Comparison of ENCODE assay signal across 1 cellular context in genomic region chr3:100403956-100404548, GRCh38.
TF ChIP-seq lines count a peak whose summit lies in the region.

No MANE protein-coding gene starts in this region.

TF ChIP-seq in GM23338, 12 proteins besides CTCF, POLR2A, EP300 and RAD21 (continued from another document):
- TF ChIP-seq ETS1 (IDR thresholded peaks at IDR 0.05) (no peak), POLR2AphosphoS5 (IDR thresholded peaks at IDR 0.05; ENCODE audit: low read depth) (no peak), ZNF331 (CRISPR knock-in tag; IDR thresholded peaks at IDR 0.05; ENCODE audit: low read depth) (no peak), ZNF114 (CRISPR knock-in tag; IDR thresholded peaks at IDR 0.05) (no peak), EZH2phosphoT487 (IDR thresholded peaks at IDR 0.05; ENCODE audit: unreplicated experiment) (no peak)
